1 cellular context compared by ENCODE assay signal in genomic region chr19:29841559-29842367, GRCh38.
A peak's percentile ranks its signal among the peaks of the same experiment; 100 is the strongest.
TF ChIP-seq lines count a peak whose summit lies in the region.

No MANE protein-coding gene starts in this region.

TF ChIP-seq in GM12878, 131 proteins besides CTCF, POLR2A, EP300 and RAD21 (continued from another document):
- TF ChIP-seq ATF3 (IDR thresholded peaks at IDR 0.05; ENCODE audit: borderline replicate concordance, extremely low read depth, low read depth, low read length) (peak; percentile 50; the same call in 1 of the 2 replicates), ATF2 (IDR thresholded peaks at IDR 0.05; ENCODE audit: low read length) (no peak), USF1 (IDR thresholded peaks at IDR 0.05; ENCODE audit: borderline replicate concordance, extremely low read length, insufficient read depth, low read depth, low read length) (peak; percentile 88)
